ENCODE assay signal across 8 cellular contexts in the genomic region with DNA sequence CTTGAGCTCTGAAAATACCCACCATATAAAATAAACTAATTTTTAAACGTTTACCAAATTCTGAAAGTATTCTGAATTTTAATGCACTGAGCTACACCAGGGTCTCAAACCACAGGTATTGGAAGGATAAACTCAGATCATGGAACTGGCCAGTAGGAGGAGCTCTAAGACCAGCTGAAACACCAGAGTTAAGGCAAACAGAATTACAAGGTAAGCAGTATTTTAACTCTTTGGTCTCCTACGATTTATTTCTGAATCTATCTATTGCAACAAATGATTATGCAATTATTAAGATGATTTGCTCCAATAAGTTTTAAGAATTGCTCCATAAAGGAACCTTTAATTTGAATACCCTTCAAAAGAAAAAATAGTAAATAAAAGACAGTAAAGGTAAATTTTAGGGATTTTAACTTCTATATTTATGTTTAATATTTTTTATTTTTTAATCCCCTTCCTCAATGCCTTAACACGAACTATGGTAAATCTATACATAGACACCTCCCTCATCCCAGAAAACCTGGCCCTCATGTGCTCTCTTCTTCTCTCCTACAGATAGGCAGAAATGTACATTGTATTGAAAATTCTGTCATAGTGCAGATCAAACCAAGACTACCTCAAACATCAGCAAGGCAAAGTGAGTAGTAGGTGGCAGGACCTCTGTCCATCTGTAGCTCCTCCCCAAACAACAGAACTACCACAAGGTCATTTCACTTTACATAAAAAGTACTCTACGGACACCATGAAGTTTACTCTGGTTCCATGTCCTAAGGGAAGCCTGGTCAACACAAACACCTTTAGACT. TPM values are rescaled to one million over a fixed set of nuclear protein-coding genes. Genes with fewer than 3 reads are reported as not detected.
DNase-seq lines count a peak whose midpoint lies in the region; ATAC-seq and TF ChIP-seq lines count a peak whose summit lies in the region.

No MANE protein-coding gene starts in this region.

- no peaks in the 10 kb centered on the region for H3K27me3 ChIP-seq in kidney epithelial cell (ENCODE audit: control insufficient read depth, insufficient read depth, low read length)

- H3K36me3 ChIP-seq in kidney epithelial cell (ENCODE audit: control insufficient read depth, insufficient read depth, low read length): peaks cover 2% of the 10 kb centered on the region

- no peak for DNase-seq in AG09309 (ENCODE audit: low read depth)
- peak; percentile 65 for DNase-seq in NCI-H2171 treated with DMSO at 0.1 percent for 48 hours (lab: John Stamatoyannopoulos, UW)
- DNase-seq in cardiac fibroblast (ENCODE audit: low read depth in 2 of 2): peak; percentile 87 to 91
- DNase-seq in kidney epithelial cell (ENCODE audit: low read depth): peak; percentile 25
- DNase-seq in stimulated activated CD4-positive, alpha-beta T cell treated with anti-CD3 and anti-CD28 coated beads, Interleukin-4, amount 100 ng/mL, for 4 hours: peak; percentile 47 to 61

- TF ChIP-seq CTCF in AG09309 (IDR thresholded peaks at IDR 0.05; ENCODE audit: control insufficient read depth, insufficient read depth, low read depth, low read length, missing control alignments) (peak; percentile 79), WI38 (IDR thresholded peaks at IDR 0.05; ENCODE audit: low read depth, low read length) (peak; percentile 52), cardiac fibroblast (IDR thresholded peaks at IDR 0.05; ENCODE audit: low read depth, low read length) (peak; percentile 74), kidney epithelial cell (IDR thresholded peaks at IDR 0.05; ENCODE audit: insufficient read depth, low read length, poor library complexity, severe bottlenecking) (peak; percentile 72)

- ATAC-seq in GM18520 (IDR thresholded peaks at IDR 0.05; ENCODE audit: unreplicated experiment) (peak; percentile 83), HG03064 (IDR thresholded peaks at IDR 0.05; ENCODE audit: low read depth, unreplicated experiment) (peak; percentile 87)

- H3K4me3 ChIP-seq in AG09309 (ENCODE audit: control insufficient read depth, low read depth, low read length): no peak overlapping the region
- no peak overlapping the region for H3K4me3 ChIP-seq in WI38 (ENCODE audit: low read depth, low read length)
- H3K4me3 ChIP-seq in cardiac fibroblast (replicated peaks in 1 of 2; ENCODE audit: low read depth in 2 of 2, low read length in 2 of 2): no peak overlapping the region
- no peak overlapping the region for H3K4me3 ChIP-seq in kidney epithelial cell (ENCODE audit: low read depth, low read length)

RNA-seq across cellular contexts. Expression of a gene that starts 58.4 kb away (rescaled TPM):
- not detected in 2 replicates for total RNA-seq in kidney epithelial cell
